ENCODE assay signal across 1 cellular context in the genomic region with DNA sequence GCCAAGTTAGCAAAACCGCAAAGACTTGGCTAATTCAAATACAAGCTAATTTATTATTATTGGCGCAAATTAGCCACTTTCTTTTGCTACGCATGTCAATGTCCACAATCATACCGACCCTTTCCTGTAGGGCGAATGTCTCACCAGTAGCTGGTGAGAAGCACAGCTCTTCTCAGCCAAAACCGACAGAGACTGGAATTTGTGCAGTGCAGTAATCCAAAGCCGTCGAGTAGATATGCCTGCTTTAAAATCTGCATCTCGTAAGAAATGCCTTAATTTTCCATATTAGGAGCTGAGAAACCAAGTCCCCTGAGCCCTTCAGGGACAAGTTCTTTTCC.
TF ChIP-seq lines count a peak whose summit lies in the region.

No MANE protein-coding gene starts in this region.

TF ChIP-seq in K562, 482 proteins besides CTCF, POLR2A, EP300 and RAD21 (continued from another document):
- TF ChIP-seq, protein P1, sequence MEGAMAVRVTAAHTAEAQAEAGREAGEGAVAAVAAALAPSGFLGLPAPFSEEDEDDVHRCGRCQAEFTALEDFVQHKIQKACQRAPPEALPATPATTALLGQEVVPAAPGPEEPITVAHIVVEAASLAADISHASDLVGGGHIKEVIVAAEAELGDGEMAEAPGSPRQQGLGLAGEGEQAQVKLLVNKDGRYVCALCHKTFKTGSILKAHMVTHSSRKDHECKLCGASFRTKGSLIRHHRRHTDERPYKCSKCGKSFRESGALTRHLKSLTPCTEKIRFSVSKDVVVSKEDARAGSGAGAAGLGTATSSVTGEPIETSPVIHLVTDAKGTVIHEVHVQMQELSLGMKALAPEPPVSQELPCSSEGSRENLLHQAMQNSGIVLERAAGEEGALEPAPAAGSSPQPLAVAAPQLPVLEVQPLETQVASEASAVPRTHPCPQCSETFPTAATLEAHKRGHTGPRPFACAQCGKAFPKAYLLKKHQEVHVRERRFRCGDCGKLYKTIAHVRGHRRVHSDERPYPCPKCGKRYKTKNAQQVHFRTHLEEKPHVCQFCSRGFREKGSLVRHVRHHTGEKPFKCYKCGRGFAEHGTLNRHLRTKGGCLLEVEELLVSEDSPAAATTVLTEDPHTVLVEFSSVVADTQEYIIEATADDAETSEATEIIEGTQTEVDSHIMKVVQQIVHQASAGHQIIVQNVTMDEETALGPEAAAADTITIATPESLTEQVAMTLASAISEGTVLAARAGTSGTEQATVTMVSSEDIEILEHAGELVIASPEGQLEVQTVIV (CRISPR knock-in tag; IDR thresholded peaks at IDR 0.05; ENCODE audit: borderline replicate concordance) = no peak
- TF ChIP-seq HIVEP1 (CRISPR knock-in tag; IDR thresholded peaks at IDR 0.05) (0 out of 2 replicates have a peak, but pooled peaks have one; percentile 50), RFX7 (CRISPR knock-in tag; IDR thresholded peaks at IDR 0.05) (no peak), CHCHD3 (CRISPR knock-in tag; IDR thresholded peaks at IDR 0.05) (no peak), KLF13 (tag; IDR thresholded peaks at IDR 0.05; ENCODE audit: borderline replicate concordance, low read depth) (no peak), PHF20 (IDR thresholded peaks at IDR 0.05; ENCODE audit: partially characterized antibody) (peak; percentile 42), SMARCC2 (IDR thresholded peaks at IDR 0.05; ENCODE audit: low read depth) (no peak), ZNF507 (tag; conservative IDR thresholded peaks at IDR 0.05) (no peak), CREB1 (IDR thresholded peaks at IDR 0.05) (no peak), CREB1 (CRISPR knock-in tag; IDR thresholded peaks at IDR 0.05) (no peak), ZNF830 (CRISPR knock-in tag; IDR thresholded peaks at IDR 0.05) (no peak), STAT5A (IDR thresholded peaks at IDR 0.05; ENCODE audit: borderline replicate concordance, low read length) (no peak), TEAD4 (IDR thresholded peaks at IDR 0.05; ENCODE audit: low read length) (peak; percentile 46; the same call in 1 of the 2 replicates), TEAD4 (CRISPR knock-in tag; IDR thresholded peaks at IDR 0.05; ENCODE audit: borderline replicate concordance) (no peak), NFATC3 (IDR thresholded peaks at IDR 0.05) (no peak)
- TF ChIP-seq, protein P2, sequence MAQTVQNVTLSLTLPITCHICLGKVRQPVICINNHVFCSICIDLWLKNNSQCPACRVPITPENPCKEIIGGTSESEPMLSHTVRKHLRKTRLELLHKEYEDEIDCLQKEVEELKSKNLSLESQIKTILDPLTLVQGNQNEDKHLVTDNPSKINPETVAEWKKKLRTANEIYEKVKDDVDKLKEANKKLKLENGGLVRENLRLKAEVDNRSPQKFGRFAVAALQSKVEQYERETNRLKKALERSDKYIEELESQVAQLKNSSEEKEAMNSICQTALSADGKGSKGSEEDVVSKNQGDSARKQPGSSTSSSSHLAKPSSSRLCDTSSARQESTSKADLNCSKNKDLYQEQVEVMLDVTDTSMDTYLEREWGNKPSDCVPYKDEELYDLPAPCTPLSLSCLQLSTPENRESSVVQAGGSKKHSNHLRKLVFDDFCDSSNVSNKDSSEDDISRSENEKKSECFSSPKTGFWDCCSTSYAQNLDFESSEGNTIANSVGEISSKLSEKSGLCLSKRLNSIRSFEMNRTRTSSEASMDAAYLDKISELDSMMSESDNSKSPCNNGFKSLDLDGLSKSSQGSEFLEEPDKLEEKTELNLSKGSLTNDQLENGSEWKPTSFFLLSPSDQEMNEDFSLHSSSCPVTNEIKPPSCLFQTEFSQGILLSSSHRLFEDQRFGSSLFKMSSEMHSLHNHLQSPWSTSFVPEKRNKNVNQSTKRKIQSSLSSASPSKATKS (CRISPR knock-in tag; IDR thresholded peaks at IDR 0.05) = no peak
- TF ChIP-seq, protein P3, sequence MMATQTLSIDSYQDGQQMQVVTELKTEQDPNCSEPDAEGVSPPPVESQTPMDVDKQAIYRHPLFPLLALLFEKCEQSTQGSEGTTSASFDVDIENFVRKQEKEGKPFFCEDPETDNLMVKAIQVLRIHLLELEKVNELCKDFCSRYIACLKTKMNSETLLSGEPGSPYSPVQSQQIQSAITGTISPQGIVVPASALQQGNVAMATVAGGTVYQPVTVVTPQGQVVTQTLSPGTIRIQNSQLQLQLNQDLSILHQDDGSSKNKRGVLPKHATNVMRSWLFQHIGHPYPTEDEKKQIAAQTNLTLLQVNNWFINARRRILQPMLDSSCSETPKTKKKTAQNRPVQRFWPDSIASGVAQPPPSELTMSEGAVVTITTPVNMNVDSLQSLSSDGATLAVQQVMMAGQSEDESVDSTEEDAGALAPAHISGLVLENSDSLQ (IDR thresholded peaks at IDR 0.05) = no peak
- TF ChIP-seq, protein P4, sequence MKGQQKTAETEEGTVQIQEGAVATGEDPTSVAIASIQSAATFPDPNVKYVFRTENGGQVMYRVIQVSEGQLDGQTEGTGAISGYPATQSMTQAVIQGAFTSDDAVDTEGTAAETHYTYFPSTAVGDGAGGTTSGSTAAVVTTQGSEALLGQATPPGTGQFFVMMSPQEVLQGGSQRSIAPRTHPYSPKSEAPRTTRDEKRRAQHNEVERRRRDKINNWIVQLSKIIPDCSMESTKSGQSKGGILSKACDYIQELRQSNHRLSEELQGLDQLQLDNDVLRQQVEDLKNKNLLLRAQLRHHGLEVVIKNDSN (CRISPR knock-in tag; IDR thresholded peaks at IDR 0.05) = no peak
